In the genomic region with DNA sequence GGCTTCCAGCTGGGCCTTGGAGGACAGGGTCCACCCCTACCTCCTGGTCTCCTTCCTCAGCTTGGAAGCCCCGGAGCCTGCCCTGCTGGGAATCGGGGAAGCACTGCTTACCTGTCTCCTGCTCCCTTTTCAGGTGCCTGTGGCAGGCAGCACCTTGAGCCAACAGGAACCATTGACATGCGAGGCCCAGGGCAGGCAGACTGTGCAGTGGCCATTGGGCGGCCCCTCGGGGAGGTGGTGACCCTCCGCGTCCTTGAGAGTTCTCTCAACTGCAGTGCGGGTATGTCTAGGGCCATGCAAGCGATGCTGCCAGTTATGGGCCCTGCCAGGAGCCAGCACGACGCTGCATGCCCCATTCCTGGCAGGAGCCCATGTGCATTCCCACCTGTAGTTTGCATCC, we compare ENCODE assay signal across 1 cellular context.
TF ChIP-seq lines count a peak whose summit lies in the region.

No MANE protein-coding gene starts in this region.

TF ChIP-seq in H1, 55 proteins besides CTCF, POLR2A, EP300 and RAD21:
- TF ChIP-seq RBBP5 (IDR thresholded peaks at IDR 0.05; ENCODE audit: borderline replicate concordance, low read depth, low read length) (no peak), RXRA (IDR thresholded peaks at IDR 0.05; ENCODE audit: insufficient read depth, low read depth, low read length) (no peak), PHF8 (conservative IDR thresholded peaks at IDR 0.05; ENCODE audit: low read depth, low read length) (no peak), SRF (IDR thresholded peaks at IDR 0.05; ENCODE audit: low read depth, low read length) (no peak), CHD1 (IDR thresholded peaks at IDR 0.05; ENCODE audit: low read depth, low read length) (no peak), SP1 (IDR thresholded peaks at IDR 0.05; ENCODE audit: low read depth, low read length) (no peak), SUZ12 (IDR thresholded peaks at IDR 0.05; ENCODE audit: low read length) (no peak), JUND (IDR thresholded peaks at IDR 0.05; ENCODE audit: low read length) (no peak), POU5F1 (IDR thresholded peaks at IDR 0.05; ENCODE audit: low read depth, low read length) (no peak), EZH2 (IDR thresholded peaks at IDR 0.05; ENCODE audit: low read depth, low read length, severe bottlenecking) (no peak), BACH1 (IDR thresholded peaks at IDR 0.05; ENCODE audit: low read length) (no peak), BRCA1 (IDR thresholded peaks at IDR 0.05; ENCODE audit: low read depth, low read length) (no peak), RFX5 (IDR thresholded peaks at IDR 0.05; ENCODE audit: borderline replicate concordance, low read depth, low read length) (no peak), GTF2F1 (IDR thresholded peaks at IDR 0.05; ENCODE audit: borderline replicate concordance, low read depth, low read length) (no peak)
- TF ChIP-seq, protein P1, sequence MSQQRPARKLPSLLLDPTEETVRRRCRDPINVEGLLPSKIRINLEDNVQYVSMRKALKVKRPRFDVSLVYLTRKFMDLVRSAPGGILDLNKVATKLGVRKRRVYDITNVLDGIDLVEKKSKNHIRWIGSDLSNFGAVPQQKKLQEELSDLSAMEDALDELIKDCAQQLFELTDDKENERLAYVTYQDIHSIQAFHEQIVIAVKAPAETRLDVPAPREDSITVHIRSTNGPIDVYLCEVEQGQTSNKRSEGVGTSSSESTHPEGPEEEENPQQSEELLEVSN (IDR thresholded peaks at IDR 0.05), result no peak
- TF ChIP-seq, protein P2, sequence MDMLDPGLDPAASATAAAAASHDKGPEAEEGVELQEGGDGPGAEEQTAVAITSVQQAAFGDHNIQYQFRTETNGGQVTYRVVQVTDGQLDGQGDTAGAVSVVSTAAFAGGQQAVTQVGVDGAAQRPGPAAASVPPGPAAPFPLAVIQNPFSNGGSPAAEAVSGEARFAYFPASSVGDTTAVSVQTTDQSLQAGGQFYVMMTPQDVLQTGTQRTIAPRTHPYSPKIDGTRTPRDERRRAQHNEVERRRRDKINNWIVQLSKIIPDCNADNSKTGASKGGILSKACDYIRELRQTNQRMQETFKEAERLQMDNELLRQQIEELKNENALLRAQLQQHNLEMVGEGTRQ (IDR thresholded peaks at IDR 0.05; ENCODE audit: low read length), result no peak
